31 cellular contexts compared by ENCODE assay signal in genomic region chr20:54013397-54013941, GRCh38. TPM values are rescaled to one million over a fixed set of nuclear protein-coding genes. Genes with fewer than 3 reads are reported as not detected.
"Had no signal": no experiment of that assay in that cellular context is flagged by ENCODE, and none has a peak within 500 bp of the region (broad histone marks: within the 10 kb centered on the region; RNA-seq: fewer than 3 reads in every experiment).

No MANE protein-coding gene starts in this region.

- H3K4me1 ChIP-seq: adrenal gland, gastroesophageal sphincter, prostate gland, right atrium auricular region had no signal

- H3K9me3 ChIP-seq: adrenal gland, gastroesophageal sphincter, heart left ventricle, prostate gland, right atrium auricular region, suprapubic skin, transverse colon had no signal

- H3K36me3 Mint-ChIP-seq: activated naive CD8-positive, alpha-beta T cell; memory B cell; natural killer cell treated with Interleukin-12 subunit alpha and Interleukin-12 subunit beta and Interleukin-15 and Interleukin-18, amount 100 ng/mL, for 72 hours had no signal

- H3K27me3 Mint-ChIP-seq: activated B cell treated with CpG ODN at 0.5 μM for 24 hours; activated naive CD8-positive, alpha-beta T cell; memory B cell had no signal

- H3K9me3 Mint-ChIP-seq: activated B cell treated with CpG ODN at 0.5 μM for 24 hours; activated T-cell treated with anti-CD3 and anti-CD28 coated beads, Interleukin-2, amount 50 U/mL, for 24 hours; activated T-helper 2 cell treated with anti-CD3 and anti-CD28 coated beads, Interferon-gamma antibody, Interleukin-2, Interleukin-4, amounts not matched to agents 10 μg/mL and 5 μg/mL and 100 μg/mL, durations not matched to agents 14 hours and 24 hours and 36 hours; central memory CD8-positive, alpha-beta T cell; effector memory CD8-positive, alpha-beta T cell; memory B cell; natural killer cell treated with Interleukin-12 subunit alpha and Interleukin-12 subunit beta and Interleukin-15 and Interleukin-18, amount 100 ng/mL, for 72 hours had no signal

- FAIRE-seq: astrocyte, colon, endothelial cell of umbilical vein, islet of Langerhans had no signal

- H3K27me3 ChIP-seq: adrenal gland, heart left ventricle, right atrium auricular region, suprapubic skin, transverse colon had no signal

- ATAC-seq: activated CD4-positive, alpha-beta T cell treated with anti-CD3 and anti-CD28 coated beads for 36 hours; effector memory CD8-positive, alpha-beta T cell; esophagus mucosa; gastroesophageal sphincter; heart left ventricle; left cardiac atrium; natural killer cell treated with Interleukin-12 subunit alpha and Interleukin-12 subunit beta and Interleukin-15 and Interleukin-18, amount 100 ng/mL, for 72 hours had no signal

- H3K27ac Mint-ChIP-seq: activated B cell treated with CpG ODN at 0.5 μM for 24 hours; activated CD4-positive, alpha-beta T cell treated with anti-CD3 and anti-CD28 coated beads for 36 hours; activated naive CD8-positive, alpha-beta T cell; activated T-cell treated with anti-CD3 and anti-CD28 coated beads, Interleukin-2, amount 50 U/mL, for 24 hours; activated T-helper 2 cell treated with anti-CD3 and anti-CD28 coated beads, Interferon-gamma antibody, Interleukin-2, Interleukin-4, amounts not matched to agents 10 μg/mL and 5 μg/mL and 100 μg/mL, durations not matched to agents 14 hours and 24 hours and 36 hours; effector memory CD8-positive, alpha-beta T cell; memory B cell; natural killer cell treated with Interleukin-12 subunit alpha and Interleukin-12 subunit beta and Interleukin-15 and Interleukin-18, amount 100 ng/mL, for 72 hours had no signal

- H3K27ac ChIP-seq: adrenal gland, gastroesophageal sphincter, heart left ventricle, prostate gland, right atrium auricular region, suprapubic skin, transverse colon had no signal

- DNase-seq: activated B cell treated with CpG ODN at 0.5 μM for 24 hours; activated CD4-positive, alpha-beta T cell treated with anti-CD3 and anti-CD28 coated beads for 36 hours; activated CD4-positive, alpha-beta T cell treated with anti-CD3 and anti-CD28 coated beads, Interleukin-2, amount 50 U/mL, for 4 hours; activated CD8-positive, alpha-beta memory T cell treated with anti-CD3 and anti-CD28 coated beads for 24 hours; activated CD8-positive, alpha-beta memory T cell treated with anti-CD3 and anti-CD28 coated beads, Interleukin-2, amount 50 U/mL, for 4 hours; activated naive CD4-positive, alpha-beta T cell; activated T-cell treated with anti-CD3 and anti-CD28 coated beads, Interleukin-2, amount 50 U/mL, for 24 hours; adrenal gland; effector memory CD8-positive, alpha-beta T cell; heart left ventricle; left cardiac atrium; stimulated activated CD4-positive, alpha-beta T cell treated with anti-CD3 and anti-CD28 coated beads, Interleukin-4, amount 100 ng/mL, for 24 hours; stimulated activated naive CD4-positive, alpha-beta T cell treated with Interleukin-2 at 50 U/mL for 16 hours; T1000; transverse colon had no signal

- H3K36me3 ChIP-seq: adrenal gland, gastroesophageal sphincter, heart left ventricle, prostate gland, right atrium auricular region, suprapubic skin, transverse colon had no signal

- H3K4me3 Mint-ChIP-seq: activated B cell treated with CpG ODN at 0.5 μM for 24 hours; activated CD4-positive, alpha-beta T cell treated with anti-CD3 and anti-CD28 coated beads for 36 hours; activated naive CD8-positive, alpha-beta T cell; activated T-cell treated with anti-CD3 and anti-CD28 coated beads, Interleukin-2, amount 50 U/mL, for 24 hours; central memory CD8-positive, alpha-beta T cell; effector memory CD8-positive, alpha-beta T cell; memory B cell; natural killer cell treated with Interleukin-12 subunit alpha and Interleukin-12 subunit beta and Interleukin-15 and Interleukin-18, amount 100 ng/mL, for 72 hours had no signal

- H3K4me1 Mint-ChIP-seq: central memory CD8-positive, alpha-beta T cell had no signal

- H3K4me3 ChIP-seq: adrenal gland, gastroesophageal sphincter, heart left ventricle, prostate gland, right atrium auricular region, suprapubic skin, transverse colon had no signal

RNA-seq across cellular contexts. Expression of gene BCAS1, which starts 56.9 kb away (rescaled TPM):
- total RNA-seq: activated T-helper 2 cell treated with anti-CD3 and anti-CD28 coated beads, Interferon-gamma antibody, Interleukin-2, Interleukin-4, amounts not matched to agents 10 μg/mL and 5 μg/mL and 100 μg/mL, durations not matched to agents 14 hours and 24 hours and 36 hours; astrocyte; dermis microvascular lymphatic vessel endothelial cell; endothelial cell of umbilical vein; heart left ventricle; left cardiac atrium; osteocyte; right atrium auricular region had no signal
- polyA plus RNA-seq: endothelial cell of umbilical vein, heart left ventricle had no signal
